ENCODE assay signal across 8 cellular contexts in genomic region chr11:208917-209260, GRCh38. TPM values are rescaled to one million over a fixed set of nuclear protein-coding genes. Genes with fewer than 3 reads are reported as not detected.
A peak's percentile ranks its signal among the peaks of the same experiment; 100 is the strongest.
DNase-seq lines count a peak whose midpoint lies in the region; ATAC-seq and TF ChIP-seq lines count a peak whose summit lies in the region.

No MANE protein-coding gene starts in this region.

- ATAC-seq in Right ventricle myocardium inferior (peak; percentile 0), lower lobe of right lung (peak in 1 of 2 donors; percentile 2), GM21390 (IDR thresholded peaks at IDR 0.05; ENCODE audit: unreplicated experiment) (no peak), HG03135 (IDR thresholded peaks at IDR 0.05; ENCODE audit: unreplicated experiment) (no peak)

- H3K27ac ChIP-seq in brain microvascular endothelial cell (peak overlapping the region; percentile 97), lower lobe of right lung (peak overlapping the region; percentile 99), uterus (peak overlapping the region; percentile 89 to 94)

- peaks cover 60% of the 10 kb centered on the region for H3K36me3 ChIP-seq in brain microvascular endothelial cell (replicated peaks)
- peaks cover 67% of the 10 kb centered on the region for H3K36me3 ChIP-seq in lower lobe of right lung
- H3K36me3 ChIP-seq in uterus: no peaks in the 10 kb centered on the region

- in situ Hi-C loops in brain microvascular endothelial cell (cut with HindIII; ENCODE audit: low pct_ligation_motif_present, low sequenced_read_pairs): no loop called here

- TF ChIP-seq CTCF in brain microvascular endothelial cell (IDR thresholded peaks at IDR 0.05; ENCODE audit: low read depth, low read length, missing control alignments): no peak
- TF ChIP-seq CTCF in lower lobe of right lung (IDR thresholded peaks at IDR 0.05): no peak
- TF ChIP-seq CTCF in uterus (IDR thresholded peaks at IDR 0.05): no peak

- TF ChIP-seq POLR2A in uterus (IDR thresholded peaks at IDR 0.05): no peak

- peaks cover 42% of the 10 kb centered on the region for H3K4me1 ChIP-seq in lower lobe of right lung
- peaks cover 13 to 28% of the 10 kb centered on the region in 2 donors for H3K4me1 ChIP-seq in uterus

- peak overlapping the region; percentile 92 for H3K4me3 ChIP-seq in brain microvascular endothelial cell (ENCODE audit: low read depth, low read length)
- peak overlapping the region; percentile 74 for H3K4me3 ChIP-seq in lower lobe of right lung
- H3K4me3 ChIP-seq in uterus: peak overlapping the region; percentile 91 to 92

- DNase-seq in Right ventricle myocardium inferior (ENCODE audit: missing footprints) (no peak), cardiac septum (ENCODE audit: low spot score) (no peak), brain microvascular endothelial cell (no peak), lower lobe of right lung (no peak), uterus (peak in 1 of 2 donors; percentile 41), D341Med (ENCODE audit: low spot score) (no peak)

- intact Hi-C loops in Right ventricle myocardium inferior (cut with DNase I) (loop anchor here (1.0 kb wide), 1 partner anchor 24 kb away; no protein-coding TSS in a partner anchor), cardiac septum (cut with DNase I) (loop anchor here (1.0 to 5.0 kb wide), 3 partner anchors 27 to 241 kb away; partner anchors contain the start of genes PSMD13, PTDSS2 and SIRT3), lower lobe of right lung (cut with DNase I) (no loop called here), uterus (cut with DNase I; ENCODE audit: low total_unique reads) (loop anchor here (10.0 kb wide), 1 partner anchor 166 kb away; no protein-coding TSS in a partner anchor)

- H3K27me3 ChIP-seq in brain microvascular endothelial cell (replicated peaks): no peaks in the 10 kb centered on the region
- H3K27me3 ChIP-seq in lower lobe of right lung (ENCODE audit: low read depth): no peaks in the 10 kb centered on the region
- no peaks in the 10 kb centered on the region for H3K27me3 ChIP-seq in uterus

- H3K9me3 ChIP-seq in lower lobe of right lung (no peaks in the 10 kb centered on the region), uterus (no peaks in the 10 kb centered on the region)

RNA-seq across cellular contexts. Expression of gene RIC8A, which starts 1.4 kb away (rescaled TPM):
- total RNA-seq in Right ventricle myocardium inferior (52.3 TPM), cardiac septum (63.4 TPM), lower lobe of right lung (103 TPM), uterus (100 to 1,000 TPM in 2 of 4 donors, 10 to 100 TPM in 2; 84.5 to 376 (median 192) TPM)

RNA-seq across cellular contexts. Expression of gene BET1L, which starts 1.7 kb away (rescaled TPM):
- total RNA-seq in Right ventricle myocardium inferior: 19.4 TPM
- 24.9 TPM for total RNA-seq in cardiac septum
- 54.2 TPM for total RNA-seq in lower lobe of right lung
- 10 to 100 TPM in 3 of 4 donors, 1 to 10 TPM in 1; 8.7 to 57.8 (median 15.0) TPM for total RNA-seq in uterus

RNA-seq across cellular contexts. Expression of gene SCGB1C1, which starts 16.0 kb away (rescaled TPM):
- total RNA-seq in Right ventricle myocardium inferior (not detected), cardiac septum (not detected), lower lobe of right lung (not detected), uterus (not detected)

RNA-seq across cellular contexts. Expression of gene SIRT3, which starts 27.3 kb away (rescaled TPM):
- total RNA-seq in Right ventricle myocardium inferior (39.7 TPM), cardiac septum (27.0 TPM), lower lobe of right lung (17.6 TPM), uterus (10 to 100 TPM in 2 of 4 donors, 1 to 10 TPM in 2; 1.5 to 25.9 (median 9.8) TPM)

RNA-seq across cellular contexts. Expression of gene PSMD13, which starts 27.9 kb away (rescaled TPM):
- total RNA-seq in Right ventricle myocardium inferior: 91.7 TPM
- total RNA-seq in cardiac septum: 87.5 TPM
- total RNA-seq in lower lobe of right lung: 89.5 TPM
- 10 to 100 TPM; 17.9 to 94.3 (median 78.2) TPM for total RNA-seq in uterus
